Comparison of ENCODE assay signal across 1 cellular context in the genomic region with DNA sequence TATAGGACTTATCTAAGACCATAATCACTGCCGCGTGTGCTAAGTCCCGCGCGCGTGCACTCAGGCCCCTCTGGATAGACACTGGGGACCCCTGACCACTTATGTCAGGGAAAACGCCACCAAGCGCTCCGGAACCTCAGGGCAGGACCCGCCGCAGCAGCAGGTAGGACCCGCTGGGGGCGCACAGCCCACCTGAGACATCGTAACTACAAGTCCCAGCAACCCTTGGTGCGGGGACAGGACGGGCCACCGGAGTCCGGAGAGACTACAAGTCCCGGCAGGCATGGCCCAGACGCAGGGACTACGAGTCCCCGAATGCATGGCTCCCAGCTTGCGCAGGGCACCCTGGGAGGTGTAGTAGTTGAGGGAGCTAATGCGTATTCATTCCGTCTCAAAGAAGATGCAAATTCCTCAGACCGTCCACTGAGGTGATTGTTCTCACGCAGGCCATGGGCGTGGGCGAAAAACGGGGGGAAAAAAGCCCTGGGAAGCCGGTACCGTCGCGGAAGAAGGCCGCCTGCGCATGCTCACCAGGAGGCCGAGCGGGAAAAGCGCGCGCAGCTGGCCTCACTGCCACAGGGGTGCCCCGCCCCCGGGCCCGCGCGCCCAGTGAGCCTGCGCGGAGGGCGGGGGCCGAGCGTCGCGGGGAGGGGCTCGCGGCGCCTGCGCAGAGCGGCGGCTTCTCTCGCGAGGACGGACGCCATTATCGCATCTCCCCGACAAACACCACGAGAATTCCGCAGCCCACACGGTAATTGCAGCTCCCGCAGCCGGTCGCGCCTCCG.
TF ChIP-seq lines count a peak whose summit lies in the region.

A gene with protein sequence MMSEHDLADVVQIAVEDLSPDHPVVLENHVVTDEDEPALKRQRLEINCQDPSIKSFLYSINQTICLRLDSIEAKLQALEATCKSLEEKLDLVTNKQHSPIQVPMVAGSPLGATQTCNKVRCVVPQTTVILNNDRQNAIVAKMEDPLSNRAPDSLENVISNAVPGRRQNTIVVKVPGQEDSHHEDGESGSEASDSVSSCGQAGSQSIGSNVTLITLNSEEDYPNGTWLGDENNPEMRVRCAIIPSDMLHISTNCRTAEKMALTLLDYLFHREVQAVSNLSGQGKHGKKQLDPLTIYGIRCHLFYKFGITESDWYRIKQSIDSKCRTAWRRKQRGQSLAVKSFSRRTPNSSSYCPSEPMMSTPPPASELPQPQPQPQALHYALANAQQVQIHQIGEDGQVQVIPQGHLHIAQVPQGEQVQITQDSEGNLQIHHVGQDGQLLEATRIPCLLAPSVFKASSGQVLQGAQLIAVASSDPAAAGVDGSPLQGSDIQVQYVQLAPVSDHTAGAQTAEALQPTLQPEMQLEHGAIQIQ (plus strand): TSS at position 670 of the 785 bp plus-strand sequence. CDS start 23,682 bp downstream, outside the sequence.

TF ChIP-seq in HepG2, 621 proteins besides CTCF, POLR2A, EP300 and RAD21 (continued from another document and continues in another):
- TF ChIP-seq, protein P1, sequence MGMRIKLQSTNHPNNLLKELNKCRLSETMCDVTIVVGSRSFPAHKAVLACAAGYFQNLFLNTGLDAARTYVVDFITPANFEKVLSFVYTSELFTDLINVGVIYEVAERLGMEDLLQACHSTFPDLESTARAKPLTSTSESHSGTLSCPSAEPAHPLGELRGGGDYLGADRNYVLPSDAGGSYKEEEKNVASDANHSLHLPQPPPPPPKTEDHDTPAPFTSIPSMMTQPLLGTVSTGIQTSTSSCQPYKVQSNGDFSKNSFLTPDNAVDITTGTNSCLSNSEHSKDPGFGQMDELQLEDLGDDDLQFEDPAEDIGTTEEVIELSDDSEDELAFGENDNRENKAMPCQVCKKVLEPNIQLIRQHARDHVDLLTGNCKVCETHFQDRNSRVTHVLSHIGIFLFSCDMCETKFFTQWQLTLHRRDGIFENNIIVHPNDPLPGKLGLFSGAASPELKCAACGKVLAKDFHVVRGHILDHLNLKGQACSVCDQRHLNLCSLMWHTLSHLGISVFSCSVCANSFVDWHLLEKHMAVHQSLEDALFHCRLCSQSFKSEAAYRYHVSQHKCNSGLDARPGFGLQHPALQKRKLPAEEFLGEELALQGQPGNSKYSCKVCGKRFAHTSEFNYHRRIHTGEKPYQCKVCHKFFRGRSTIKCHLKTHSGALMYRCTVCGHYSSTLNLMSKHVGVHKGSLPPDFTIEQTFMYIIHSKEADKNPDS (CRISPR knock-in tag; IDR thresholded peaks at IDR 0.05), result no peak
- TF ChIP-seq RARG (CRISPR knock-in tag; IDR thresholded peaks at IDR 0.05; ENCODE audit: low read depth) (0 out of 2 replicates have a peak, but pooled peaks have one; percentile 40), ZNF589 (CRISPR knock-in tag; conservative IDR thresholded peaks at IDR 0.05) (peak; percentile 71; the same call in 1 of the 2 replicates), ZNF136 (CRISPR knock-in tag; IDR thresholded peaks at IDR 0.05; ENCODE audit: low read depth) (0 out of 2 replicates have a peak, but pooled peaks have one; percentile 37), KDM3A (CRISPR knock-in tag; IDR thresholded peaks at IDR 0.05; ENCODE audit: low read depth) (peak; percentile 98), NCOA2 (CRISPR knock-in tag; IDR thresholded peaks at IDR 0.05) (peak; percentile 62), BCL6 (CRISPR knock-in tag; IDR thresholded peaks at IDR 0.05) (peak; percentile 48), ZNF33B (CRISPR knock-in tag; IDR thresholded peaks at IDR 0.05) (0 out of 2 replicates have a peak, but pooled peaks have one; percentile 57), ZNF335 (CRISPR knock-in tag; IDR thresholded peaks at IDR 0.05) (peak; percentile 93), RFX5 (IDR thresholded peaks at IDR 0.05; ENCODE audit: low read depth, low read length) (peak; percentile 21; the same call in 1 of the 2 replicates), ZKSCAN8 (CRISPR knock-in tag; IDR thresholded peaks at IDR 0.05; ENCODE audit: borderline replicate concordance) (peak; percentile 77), ZNF547 (CRISPR knock-in tag; IDR thresholded peaks at IDR 0.05) (peak; percentile 77), PCBP2 (optimal IDR thresholded peaks at IDR 0.05; ENCODE audit: low read depth, low read length, poor library complexity, severe bottlenecking) (no peak), KAT8 (CRISPR knock-in tag; IDR thresholded peaks at IDR 0.05) (peak; percentile 94), EED (CRISPR knock-in tag; IDR thresholded peaks at IDR 0.05) (0 out of 2 replicates have a peak, but pooled peaks have one; percentile 55), BRD4 (CRISPR knock-in tag; IDR thresholded peaks at IDR 0.05) (peak; percentile 97), ZNF24 (IDR thresholded peaks at IDR 0.05) (0 out of 2 replicates have a peak, but pooled peaks have one; percentile 4), ZNF383 (CRISPR knock-in tag; IDR thresholded peaks at IDR 0.05; ENCODE audit: borderline replicate concordance) (0 out of 2 replicates have a peak, but pooled peaks have one; percentile 54), RNF2 (conservative IDR thresholded peaks at IDR 0.05; ENCODE audit: low read depth) (peak; percentile 90), KDM4B (CRISPR knock-in tag; IDR thresholded peaks at IDR 0.05) (peak; percentile 64), RCOR2 (CRISPR knock-in tag; IDR thresholded peaks at IDR 0.05) (0 out of 2 replicates have a peak, but pooled peaks have one; percentile 38), DR1 (CRISPR knock-in tag; IDR thresholded peaks at IDR 0.05) (peak; percentile 53; the same call in 1 of the 2 replicates), PLRG1 (conservative IDR thresholded peaks at IDR 0.05) (no peak), MIER3 (CRISPR knock-in tag; IDR thresholded peaks at IDR 0.05; ENCODE audit: borderline replicate concordance) (peak; percentile 87; the same call in 1 of the 2 replicates), EEA1 (CRISPR knock-in tag; IDR thresholded peaks at IDR 0.05; ENCODE audit: borderline replicate concordance) (peak; percentile 93), GTF2F1 (IDR thresholded peaks at IDR 0.05; ENCODE audit: low read length) (peak; percentile 78; the same call in 1 of the 2 replicates), ZFX (CRISPR knock-in tag; IDR thresholded peaks at IDR 0.05; ENCODE audit: low read depth) (peak; percentile 95), ZNF776 (CRISPR knock-in tag; IDR thresholded peaks at IDR 0.05) (peak; percentile 36; the same call in 1 of the 2 replicates), HNRNPH1 (optimal IDR thresholded peaks at IDR 0.05; ENCODE audit: low read depth, low read length) (no peak), ZNF124 (CRISPR knock-in tag; IDR thresholded peaks at IDR 0.05) (peak; percentile 86)
- TF ChIP-seq, protein P2, sequence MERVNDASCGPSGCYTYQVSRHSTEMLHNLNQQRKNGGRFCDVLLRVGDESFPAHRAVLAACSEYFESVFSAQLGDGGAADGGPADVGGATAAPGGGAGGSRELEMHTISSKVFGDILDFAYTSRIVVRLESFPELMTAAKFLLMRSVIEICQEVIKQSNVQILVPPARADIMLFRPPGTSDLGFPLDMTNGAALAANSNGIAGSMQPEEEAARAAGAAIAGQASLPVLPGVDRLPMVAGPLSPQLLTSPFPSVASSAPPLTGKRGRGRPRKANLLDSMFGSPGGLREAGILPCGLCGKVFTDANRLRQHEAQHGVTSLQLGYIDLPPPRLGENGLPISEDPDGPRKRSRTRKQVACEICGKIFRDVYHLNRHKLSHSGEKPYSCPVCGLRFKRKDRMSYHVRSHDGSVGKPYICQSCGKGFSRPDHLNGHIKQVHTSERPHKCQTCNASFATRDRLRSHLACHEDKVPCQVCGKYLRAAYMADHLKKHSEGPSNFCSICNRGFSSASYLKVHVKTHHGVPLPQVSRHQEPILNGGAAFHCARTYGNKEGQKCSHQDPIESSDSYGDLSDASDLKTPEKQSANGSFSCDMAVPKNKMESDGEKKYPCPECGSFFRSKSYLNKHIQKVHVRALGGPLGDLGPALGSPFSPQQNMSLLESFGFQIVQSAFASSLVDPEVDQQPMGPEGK (CRISPR knock-in tag; IDR thresholded peaks at IDR 0.05), result peak; percentile 83
- TF ChIP-seq, protein P3, sequence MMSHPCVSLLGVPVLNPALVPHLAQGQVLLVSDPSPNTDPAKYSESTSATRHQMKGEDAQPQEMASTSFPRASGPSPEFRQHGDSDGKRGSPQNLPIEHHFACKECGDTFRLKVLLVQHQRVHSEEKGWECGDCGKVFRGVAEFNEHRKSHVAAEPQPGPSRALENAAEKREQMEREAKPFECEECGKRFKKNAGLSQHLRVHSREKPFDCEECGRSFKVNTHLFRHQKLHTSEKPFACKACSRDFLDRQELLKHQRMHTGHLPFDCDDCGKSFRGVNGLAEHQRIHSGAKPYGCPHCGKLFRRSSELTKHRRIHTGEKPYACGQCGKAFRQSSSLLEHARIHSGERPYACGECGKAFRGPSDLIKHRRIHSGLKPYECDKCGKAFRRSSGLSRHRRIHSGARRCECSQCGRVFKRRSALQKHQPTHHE (CRISPR knock-in tag; IDR thresholded peaks at IDR 0.05; ENCODE audit: borderline replicate concordance), result 0 out of 2 replicates have a peak, but pooled peaks have one; percentile 81
- TF ChIP-seq, protein P4, sequence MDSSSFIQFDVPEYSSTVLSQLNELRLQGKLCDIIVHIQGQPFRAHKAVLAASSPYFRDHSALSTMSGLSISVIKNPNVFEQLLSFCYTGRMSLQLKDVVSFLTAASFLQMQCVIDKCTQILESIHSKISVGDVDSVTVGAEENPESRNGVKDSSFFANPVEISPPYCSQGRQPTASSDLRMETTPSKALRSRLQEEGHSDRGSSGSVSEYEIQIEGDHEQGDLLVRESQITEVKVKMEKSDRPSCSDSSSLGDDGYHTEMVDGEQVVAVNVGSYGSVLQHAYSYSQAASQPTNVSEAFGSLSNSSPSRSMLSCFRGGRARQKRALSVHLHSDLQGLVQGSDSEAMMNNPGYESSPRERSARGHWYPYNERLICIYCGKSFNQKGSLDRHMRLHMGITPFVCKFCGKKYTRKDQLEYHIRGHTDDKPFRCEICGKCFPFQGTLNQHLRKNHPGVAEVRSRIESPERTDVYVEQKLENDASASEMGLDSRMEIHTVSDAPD (CRISPR knock-in tag; IDR thresholded peaks at IDR 0.05), result no peak; the same call in 1 of the 2 replicates
- TF ChIP-seq, protein P5, sequence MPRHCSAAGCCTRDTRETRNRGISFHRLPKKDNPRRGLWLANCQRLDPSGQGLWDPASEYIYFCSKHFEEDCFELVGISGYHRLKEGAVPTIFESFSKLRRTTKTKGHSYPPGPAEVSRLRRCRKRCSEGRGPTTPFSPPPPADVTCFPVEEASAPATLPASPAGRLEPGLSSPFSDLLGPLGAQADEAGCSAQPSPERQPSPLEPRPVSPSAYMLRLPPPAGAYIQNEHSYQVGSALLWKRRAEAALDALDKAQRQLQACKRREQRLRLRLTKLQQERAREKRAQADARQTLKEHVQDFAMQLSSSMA (CRISPR knock-in tag; IDR thresholded peaks at IDR 0.05), result no peak
- TF ChIP-seq, protein P6, sequence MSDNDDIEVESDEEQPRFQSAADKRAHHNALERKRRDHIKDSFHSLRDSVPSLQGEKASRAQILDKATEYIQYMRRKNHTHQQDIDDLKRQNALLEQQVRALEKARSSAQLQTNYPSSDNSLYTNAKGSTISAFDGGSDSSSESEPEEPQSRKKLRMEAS (IDR thresholded peaks at IDR 0.05), result peak; percentile 74; the same call in 1 of the 2 replicates
- TF ChIP-seq, protein P7, sequence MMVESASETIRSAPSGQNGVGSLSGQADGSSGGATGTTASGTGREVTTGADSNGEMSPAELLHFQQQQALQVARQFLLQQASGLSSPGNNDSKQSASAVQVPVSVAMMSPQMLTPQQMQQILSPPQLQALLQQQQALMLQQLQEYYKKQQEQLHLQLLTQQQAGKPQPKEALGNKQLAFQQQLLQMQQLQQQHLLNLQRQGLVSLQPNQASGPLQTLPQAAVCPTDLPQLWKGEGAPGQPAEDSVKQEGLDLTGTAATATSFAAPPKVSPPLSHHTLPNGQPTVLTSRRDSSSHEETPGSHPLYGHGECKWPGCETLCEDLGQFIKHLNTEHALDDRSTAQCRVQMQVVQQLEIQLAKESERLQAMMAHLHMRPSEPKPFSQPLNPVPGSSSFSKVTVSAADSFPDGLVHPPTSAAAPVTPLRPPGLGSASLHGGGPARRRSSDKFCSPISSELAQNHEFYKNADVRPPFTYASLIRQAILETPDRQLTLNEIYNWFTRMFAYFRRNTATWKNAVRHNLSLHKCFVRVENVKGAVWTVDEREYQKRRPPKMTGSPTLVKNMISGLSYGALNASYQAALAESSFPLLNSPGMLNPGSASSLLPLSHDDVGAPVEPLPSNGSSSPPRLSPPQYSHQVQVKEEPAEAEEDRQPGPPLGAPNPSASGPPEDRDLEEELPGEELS (CRISPR knock-in tag; IDR thresholded peaks at IDR 0.05), result peak; percentile 74
- TF ChIP-seq, protein P8, sequence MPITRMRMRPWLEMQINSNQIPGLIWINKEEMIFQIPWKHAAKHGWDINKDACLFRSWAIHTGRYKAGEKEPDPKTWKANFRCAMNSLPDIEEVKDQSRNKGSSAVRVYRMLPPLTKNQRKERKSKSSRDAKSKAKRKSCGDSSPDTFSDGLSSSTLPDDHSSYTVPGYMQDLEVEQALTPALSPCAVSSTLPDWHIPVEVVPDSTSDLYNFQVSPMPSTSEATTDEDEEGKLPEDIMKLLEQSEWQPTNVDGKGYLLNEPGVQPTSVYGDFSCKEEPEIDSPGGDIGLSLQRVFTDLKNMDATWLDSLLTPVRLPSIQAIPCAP (CRISPR knock-in tag; IDR thresholded peaks at IDR 0.05; ENCODE audit: low read depth), result no peak
- TF ChIP-seq, protein P9, sequence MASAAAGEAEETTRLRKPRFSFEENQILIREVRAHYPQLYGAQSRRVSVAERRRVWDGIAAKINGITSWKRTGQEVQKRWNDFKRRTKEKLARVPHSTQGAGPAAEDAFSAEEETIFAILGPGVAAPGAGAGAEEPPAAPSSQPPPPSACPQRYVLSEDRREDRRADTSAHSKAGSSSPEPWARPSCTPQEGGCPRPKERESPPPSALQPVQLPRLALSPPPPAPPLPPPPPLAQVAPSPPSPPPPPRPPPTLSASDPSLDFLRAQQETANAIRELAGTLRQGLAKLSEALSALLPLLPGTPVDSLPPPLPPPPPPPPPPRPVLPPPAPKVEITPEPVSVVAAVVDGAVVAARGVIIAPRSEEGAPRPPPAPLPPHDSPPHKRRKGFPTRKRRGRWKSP (CRISPR knock-in tag; IDR thresholded peaks at IDR 0.05), result 0 out of 2 replicates have a peak, but pooled peaks have one; percentile 44
- TF ChIP-seq, protein P10, sequence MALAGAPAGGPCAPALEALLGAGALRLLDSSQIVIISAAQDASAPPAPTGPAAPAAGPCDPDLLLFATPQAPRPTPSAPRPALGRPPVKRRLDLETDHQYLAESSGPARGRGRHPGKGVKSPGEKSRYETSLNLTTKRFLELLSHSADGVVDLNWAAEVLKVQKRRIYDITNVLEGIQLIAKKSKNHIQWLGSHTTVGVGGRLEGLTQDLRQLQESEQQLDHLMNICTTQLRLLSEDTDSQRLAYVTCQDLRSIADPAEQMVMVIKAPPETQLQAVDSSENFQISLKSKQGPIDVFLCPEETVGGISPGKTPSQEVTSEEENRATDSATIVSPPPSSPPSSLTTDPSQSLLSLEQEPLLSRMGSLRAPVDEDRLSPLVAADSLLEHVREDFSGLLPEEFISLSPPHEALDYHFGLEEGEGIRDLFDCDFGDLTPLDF (CRISPR knock-in tag; IDR thresholded peaks at IDR 0.05), result peak; percentile 95
- TF ChIP-seq, protein P11, sequence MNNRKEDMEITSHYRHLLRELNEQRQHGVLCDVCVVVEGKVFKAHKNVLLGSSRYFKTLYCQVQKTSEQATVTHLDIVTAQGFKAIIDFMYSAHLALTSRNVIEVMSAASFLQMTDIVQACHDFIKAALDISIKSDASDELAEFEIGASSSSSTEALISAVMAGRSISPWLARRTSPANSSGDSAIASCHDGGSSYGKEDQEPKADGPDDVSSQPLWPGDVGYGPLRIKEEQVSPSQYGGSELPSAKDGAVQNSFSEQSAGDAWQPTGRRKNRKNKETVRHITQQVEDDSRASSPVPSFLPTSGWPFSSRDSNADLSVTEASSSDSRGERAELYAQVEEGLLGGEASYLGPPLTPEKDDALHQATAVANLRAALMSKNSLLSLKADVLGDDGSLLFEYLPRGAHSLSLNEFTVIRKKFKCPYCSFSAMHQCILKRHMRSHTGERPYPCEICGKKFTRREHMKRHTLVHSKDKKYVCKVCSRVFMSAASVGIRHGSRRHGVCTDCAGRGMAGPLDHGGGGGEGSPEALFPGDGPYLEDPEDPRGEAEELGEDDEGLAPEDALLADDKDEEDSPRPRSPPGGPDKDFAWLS (CRISPR knock-in tag; IDR thresholded peaks at IDR 0.05; ENCODE audit: borderline replicate concordance), result 0 out of 2 replicates have a peak, but pooled peaks have one; percentile 30
